ENCODE assay signal across 20 cellular contexts in genomic region chr15:101182215-101182614, GRCh38.
DNase-seq lines count a peak whose midpoint lies in the region; ATAC-seq and TF ChIP-seq lines count a peak whose summit lies in the region.
"Had no signal": no experiment of that assay in that cellular context is flagged by ENCODE, and none has a peak within 500 bp of the region (broad histone marks: within the 10 kb centered on the region; RNA-seq: fewer than 3 reads in every experiment).

No MANE protein-coding gene starts in this region.

- dilution Hi-C loops in IMR-90 (cut with HindIII; ENCODE audit: low sequenced_read_pairs, unreplicated experiment): no loop called here

- CTCF ChIA-PET in IMR-90 (lab: Yijun Ruan, JAX): interaction anchor here (1.4 kb wide), 1 partner anchor 60 kb away, joined by 5 read pairs; no protein-coding TSS in a partner anchor

- peaks cover 62% of the 10 kb centered on the region for H3K4me1 Mint-ChIP-seq in activated naive CD4-positive, alpha-beta T cell treated with anti-CD3 and anti-CD28 coated beads, Interleukin-2, amount 50 U/mL, for 24 hours
- H3K4me1 Mint-ChIP-seq in effector memory CD8-positive, alpha-beta T cell (ENCODE audit: low read depth in 2 of 2): peaks cover 33 to 50% of the 10 kb centered on the region in 2 donors

- H4K20me1 ChIP-seq in IMR-90 (ENCODE audit: insufficient read depth, low read length): peaks cover 15% of the 10 kb centered on the region

- 0 out of 2 replicates have a peak overlapping the region, but pooled peaks have one; percentile 58 for H2BK120ac ChIP-seq in IMR-90 (ENCODE audit: low read depth, low read length)

- no peaks in the 10 kb centered on the region for H3K27me3 Mint-ChIP-seq in activated naive CD4-positive, alpha-beta T cell treated with anti-CD3 and anti-CD28 coated beads, Interleukin-2, amount 50 U/mL, for 24 hours
- H3K27me3 Mint-ChIP-seq in effector memory CD8-positive, alpha-beta T cell: no peaks in the 10 kb centered on the region
- H3K27me3 Mint-ChIP-seq: memory B cell had no signal

- H3K4me3 ChIP-seq in IMR-90 (ENCODE audit: insufficient read depth, low read depth, low read length): no peak overlapping the region
- H3K4me3 ChIP-seq: GM23248, PC-9 had no signal

- peak overlapping the region; percentile 28 for H2BK5ac ChIP-seq in IMR-90 (ENCODE audit: low read depth, low read length, poor library complexity, severe bottlenecking)

- H4K91ac ChIP-seq in IMR-90 (ENCODE audit: insufficient read depth, low read depth, low read length): peak overlapping the region; percentile 44; the same call in 1 of the 2 replicates

- peaks cover 32% of the 10 kb centered on the region for H3K36me3 Mint-ChIP-seq in activated naive CD4-positive, alpha-beta T cell treated with anti-CD3 and anti-CD28 coated beads, Interleukin-2, amount 50 U/mL, for 24 hours
- peaks cover 9% of the 10 kb centered on the region for H3K36me3 Mint-ChIP-seq in effector memory CD8-positive, alpha-beta T cell (ENCODE audit: insufficient read depth)

- H2AFZ ChIP-seq in IMR-90 (replicated peaks; ENCODE audit: low read length, poor library complexity): no peak overlapping the region
- H2AFZ ChIP-seq: GM23248, PC-9 had no signal

- peaks cover 24% of the 10 kb centered on the region for H3K36me3 ChIP-seq in IMR-90 (ENCODE audit: control insufficient read depth, insufficient read depth, low read length)

- TF ChIP-seq CTCF in IMR-90 (conservative IDR thresholded peaks at IDR 0.05; ENCODE audit: low read depth, low read length): no peak

- in situ Hi-C loops in IMR-90 (cut with MboI; ENCODE audit: low sequenced_read_pairs): no loop called here

- peak overlapping the region; percentile 10; the same call in 1 of the 2 replicates for H2BK20ac ChIP-seq in IMR-90 (ENCODE audit: low read depth, low read length)

- POLR2A ChIA-PET in IMR-90 (lab: Charles Lee; ENCODE audit: unreplicated experiment): no interaction called here

- no peak overlapping the region; the same call in 1 of the 2 replicates for H3K27ac ChIP-seq in IMR-90 (ENCODE audit: insufficient read depth, low read length)
- H3K27ac ChIP-seq: brain microvascular endothelial cell, epithelial cell of prostate, GM23248, PC-9, VCaP had no signal

- no peak overlapping the region for H4K5ac ChIP-seq in IMR-90 (ENCODE audit: low read depth, low read length)

- H3K9me3 ChIP-seq in IMR-90 (ENCODE audit: control insufficient read depth, insufficient read depth, low read length): no peaks in the 10 kb centered on the region

- peak overlapping the region; percentile 25 for H3K27ac Mint-ChIP-seq in activated naive CD4-positive, alpha-beta T cell treated with anti-CD3 and anti-CD28 coated beads, Interleukin-2, amount 50 U/mL, for 24 hours
- H3K27ac Mint-ChIP-seq in effector memory CD8-positive, alpha-beta T cell: peak overlapping the region; percentile 18 to 93
- H3K27ac Mint-ChIP-seq: memory B cell had no signal

- H3K14ac ChIP-seq in IMR-90 (replicated peaks; ENCODE audit: low read depth, low read length): no peak overlapping the region; the same call in 1 of the 2 replicates

- 80% methylated on average over 1 of the region's 4 CpGs; no CpG with 5 or more reads in 1 of the 2 experiments for WGBS in IMR-90 (ENCODE audit: extremely low coverage in 2 of 2, insufficient read length in 1 of 2), 2 experiments

- H3K56ac ChIP-seq in IMR-90 (ENCODE audit: extremely low read depth, insufficient read depth, low read length): no peak overlapping the region

- H3K9me1 ChIP-seq in IMR-90 (ENCODE audit: insufficient read depth, low read length): peaks cover 38% of the 10 kb centered on the region

- H3K4ac ChIP-seq in IMR-90 (ENCODE audit: low read depth, low read length): peak overlapping the region; percentile 55; the same call in 1 of the 2 replicates

- H2BK15ac ChIP-seq in IMR-90 (ENCODE audit: low read depth, low read length): 0 out of 3 replicates have a peak overlapping the region, but pooled peaks have one; percentile 33

- H3K18ac ChIP-seq in IMR-90 (ENCODE audit: low read depth, low read length): peak overlapping the region; percentile 47; the same call in 1 of the 2 replicates

- H3K9ac ChIP-seq in IMR-90 (ENCODE audit: low read depth, low read length): no peak overlapping the region
- H3K9ac ChIP-seq: GM23248 had no signal

- BruUV-seq in IMR-90 (replicated peaks; lab: Mats Ljungman, UMichigan): no TSS peak

- peaks cover 31% of the 10 kb centered on the region for H3K4me1 ChIP-seq in IMR-90 (ENCODE audit: control insufficient read depth, insufficient read depth, low read length)

- H4K8ac ChIP-seq in IMR-90 (ENCODE audit: low read depth in 2 of 2, low read length in 2 of 2): 0 out of 4 replicates have a peak overlapping the region, but pooled peaks of 1 of the 2 experiments have one; percentile 11

- H3K23ac ChIP-seq in IMR-90 (ENCODE audit: low read depth, low read length): peak overlapping the region; percentile 66; the same call in 1 of the 2 replicates

- DNase-seq in activated naive CD4-positive, alpha-beta T cell (lab: John Stamatoyannopoulos, UW): no peak
- no peak for DNase-seq in IMR-90
- DNase-seq in effector memory CD8-positive, alpha-beta T cell: no peak
- peak; percentile 24 for DNase-seq in stimulated activated CD8-positive, alpha-beta memory T cell treated with anti-CD3 and anti-CD28 coated beads, Interleukin-4, amount 100 ng/mL, for 48 hours
- DNase-seq in KG1 (lab: John Stamatoyannopoulos, UW): no peak
- no peak for DNase-seq in ecto neural progenitor cell (ENCODE audit: low spot score)
- DNase-seq: brain microvascular endothelial cell, COR-L47, GM23248, KBM-7, NCI-H1930, NCI-H345, PC-9, SIG-M5 had no signal

- H2AK5ac ChIP-seq in IMR-90 (ENCODE audit: low read depth, low read length): no peak overlapping the region

- H3K9me3 Mint-ChIP-seq in activated naive CD4-positive, alpha-beta T cell treated with anti-CD3 and anti-CD28 coated beads, Interleukin-2, amount 50 U/mL, for 24 hours: no peaks in the 10 kb centered on the region
- H3K9me3 Mint-ChIP-seq in effector memory CD8-positive, alpha-beta T cell: no peaks in the 10 kb centered on the region
- H3K9me3 Mint-ChIP-seq: memory B cell, neural crest cell had no signal

- no peak for TF ChIP-seq POLR2A in IMR-90 (IDR thresholded peaks at IDR 0.05; ENCODE audit: low read depth, low read length)

- no peak overlapping the region for H2AK9ac ChIP-seq in IMR-90 (replicated peaks; ENCODE audit: low read depth, low read length, poor library complexity)

- H3K4me2 ChIP-seq in IMR-90 (ENCODE audit: low read depth, low read length): no peak overlapping the region
- H3K4me2 ChIP-seq: PC-9 had no signal

- ATAC-seq in IMR-90 (ENCODE audit: low read depth) (no peak), GM21528 (IDR thresholded peaks at IDR 0.05; ENCODE audit: low FRiP score, unreplicated experiment) (no peak)
- ATAC-seq in effector memory CD8-positive, alpha-beta T cell (replicated peaks): no peak

- no peak overlapping the region for H3K4me3 Mint-ChIP-seq in activated naive CD4-positive, alpha-beta T cell treated with anti-CD3 and anti-CD28 coated beads, Interleukin-2, amount 50 U/mL, for 24 hours
- no peak overlapping the region for H3K4me3 Mint-ChIP-seq in effector memory CD8-positive, alpha-beta T cell
- H3K4me3 Mint-ChIP-seq: memory B cell, neural crest cell had no signal

- no peak for TF ChIP-seq RAD21 in IMR-90 (IDR thresholded peaks at IDR 0.05; ENCODE audit: low read length)

- intact Hi-C loops in IMR-90 (cut with micrococcal nuclease): no loop called here

- H3K27me3 ChIP-seq in IMR-90 (ENCODE audit: control insufficient read depth, insufficient read depth, low read length): no peaks in the 10 kb centered on the region
- H3K27me3 ChIP-seq: brain microvascular endothelial cell had no signal

- H3K79me1 ChIP-seq in IMR-90 (ENCODE audit: low read depth in 1 of 2, low read length in 2 of 2): peaks cover 31 to 88% of the 10 kb centered on the region in 2 experiments

TF ChIP-seq in IMR-90, 13 proteins besides CTCF, POLR2A, EP300 and RAD21:
- TF ChIP-seq MAZ (IDR thresholded peaks at IDR 0.05; ENCODE audit: borderline replicate concordance, low read depth, low read length): no peak
- no peak for TF ChIP-seq RCOR1 (IDR thresholded peaks at IDR 0.05; ENCODE audit: insufficient replicate concordance, low read length)
- no peak for TF ChIP-seq SMC3 (IDR thresholded peaks at IDR 0.05; ENCODE audit: low read depth, low read length)
- no peak for TF ChIP-seq MXI1 (IDR thresholded peaks at IDR 0.05; ENCODE audit: borderline replicate concordance, low read depth, low read length)
- TF ChIP-seq RFX5 (IDR thresholded peaks at IDR 0.05; ENCODE audit: low read depth, low read length): no peak
- no peak for TF ChIP-seq NFE2L2 (IDR thresholded peaks at IDR 0.05; ENCODE audit: low read depth, low read length)
- TF ChIP-seq BHLHE40 (IDR thresholded peaks at IDR 0.05; ENCODE audit: low read depth, low read length): no peak
- no peak for TF ChIP-seq CHD1 (IDR thresholded peaks at IDR 0.05; ENCODE audit: low read depth, low read length)
- no peak for TF ChIP-seq CEBPB (IDR thresholded peaks at IDR 0.05; ENCODE audit: low read depth, low read length)
- TF ChIP-seq MAFK (IDR thresholded peaks at IDR 0.05; ENCODE audit: low read depth, low read length): no peak
- TF ChIP-seq ELK1 (IDR thresholded peaks at IDR 0.05; ENCODE audit: borderline replicate concordance, low read depth, low read length): no peak
- TF ChIP-seq USF2 (IDR thresholded peaks at IDR 0.05; ENCODE audit: low read depth, low read length): no peak
- no peak for TF ChIP-seq FOS (IDR thresholded peaks at IDR 0.05; ENCODE audit: low read depth, low read length)
